Comparison of ENCODE assay signal across 2 cellular contexts in the genomic region with DNA sequence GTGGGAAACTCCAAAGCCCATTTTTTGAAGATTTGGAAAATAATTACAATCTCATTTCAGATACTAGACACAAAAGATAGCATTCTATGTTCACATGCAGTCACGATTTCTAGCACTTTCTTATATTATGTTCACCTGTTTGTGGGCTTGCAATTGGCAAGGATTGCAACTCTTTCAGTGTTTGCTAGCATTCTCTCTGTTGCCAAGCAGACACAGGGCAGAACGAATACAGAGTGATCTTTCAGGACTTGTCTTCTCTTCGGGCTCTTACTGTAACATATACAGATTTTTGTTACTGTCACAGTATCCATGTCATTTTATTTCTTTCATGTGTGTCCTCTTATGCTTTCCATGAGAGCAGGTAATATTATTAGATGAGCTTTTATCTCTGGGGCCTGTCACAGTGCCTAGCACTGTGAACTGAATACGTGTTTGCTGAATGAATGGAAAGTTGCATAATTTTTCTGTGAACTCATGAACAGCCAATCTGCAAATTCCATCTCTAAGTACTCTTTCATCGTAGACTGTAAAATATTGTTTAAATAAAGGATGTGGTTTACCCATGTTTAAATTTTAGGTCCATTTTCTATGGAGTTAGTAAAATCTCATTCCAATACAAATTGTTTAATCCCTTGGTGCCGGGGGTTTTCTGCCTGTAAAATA.
TF ChIP-seq lines count a peak whose summit lies in the region.

No MANE protein-coding gene starts in this region.

TF ChIP-seq in A549, 52 proteins besides CTCF, POLR2A, EP300 and RAD21:
- TF ChIP-seq RFX5 (IDR thresholded peaks at IDR 0.05) (no peak), CHD2 (IDR thresholded peaks at IDR 0.05; ENCODE audit: low read length, partially characterized antibody) (no peak), GATA3 (IDR thresholded peaks at IDR 0.05; ENCODE audit: borderline replicate concordance) (peak; percentile 18; the same call in 1 of the 2 replicates), CEBPB (IDR thresholded peaks at IDR 0.05) (peak in 1 of 2 experiments; percentile 48; a peak in 1 of 4 replicates)

TF ChIP-seq in IMR-90, 13 proteins besides CTCF, POLR2A, EP300 and RAD21:
- TF ChIP-seq SMC3 (IDR thresholded peaks at IDR 0.05; ENCODE audit: low read depth, low read length) (no peak), CEBPB (IDR thresholded peaks at IDR 0.05; ENCODE audit: low read depth, low read length) (peak; percentile 15; the same call in 1 of the 2 replicates)
